20 cellular contexts compared by ENCODE assay signal in the genomic region with DNA sequence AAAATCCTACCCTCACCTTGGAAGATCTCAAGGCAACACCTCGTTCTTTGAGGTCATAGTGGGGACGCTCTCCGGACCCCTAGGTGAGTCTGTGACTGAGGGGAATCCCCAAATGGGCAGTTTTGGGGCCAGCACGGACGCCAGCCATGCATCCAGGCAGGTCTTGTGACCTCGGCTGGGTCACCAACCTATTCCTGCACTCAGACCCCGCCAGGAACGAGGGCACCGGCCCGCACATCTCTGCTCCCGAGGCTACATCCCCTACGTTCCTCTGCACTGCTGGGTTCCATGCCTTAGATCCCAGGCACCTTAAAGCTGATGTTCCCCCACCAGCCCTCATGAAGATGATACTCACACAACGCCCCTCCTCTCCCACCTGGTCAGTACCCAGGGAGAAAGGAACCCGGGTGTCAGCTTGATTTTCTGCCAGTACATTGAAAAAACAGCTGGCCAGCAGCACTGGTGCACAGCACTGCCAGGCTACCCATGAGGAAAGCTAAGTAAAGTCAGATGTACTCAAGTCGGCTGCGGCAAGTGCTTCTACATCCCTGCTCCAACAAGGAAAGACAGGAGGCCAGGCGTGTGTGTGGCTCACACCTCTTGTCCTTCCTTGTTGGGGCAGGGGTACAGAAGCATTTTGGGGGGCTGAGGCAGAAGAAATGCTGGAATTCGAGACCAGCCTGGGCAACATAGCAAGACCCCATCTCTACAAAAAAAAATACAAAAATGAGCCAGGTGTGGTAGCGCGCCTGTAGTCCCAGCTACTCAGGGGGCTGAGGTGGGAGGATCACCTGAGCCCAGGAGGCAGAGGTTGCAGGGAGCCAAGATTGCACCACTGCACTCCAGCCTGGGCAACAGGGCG.
"Had no signal": no experiment of that assay in that cellular context is flagged by ENCODE, and none has a peak within 500 bp of the region (broad histone marks: within the 10 kb centered on the region; RNA-seq: fewer than 3 reads in every experiment).

No MANE protein-coding gene starts in this region.

- H3K4me3 Mint-ChIP-seq: activated naive CD8-positive, alpha-beta T cell treated with anti-CD3 and anti-CD28 coated beads for 36 hours; central memory CD8-positive, alpha-beta T cell; memory B cell; nephron progenitor cell; stimulated activated effector memory CD8-positive, alpha-beta T cell treated with anti-CD3 and anti-CD28 coated beads, Interleukin-12 subunit alpha, Interleukin-12 subunit beta, amount 100 ng/mL, for 72 hours; stimulated activated naive CD8-positive, alpha-beta T cell treated with anti-CD3 and anti-CD28 coated beads, Interleukin-15, amount 100 ng/mL, for 72 hours; T-helper 2 cell treated with Interferon-gamma antibody and Interleukin-4, amounts not matched to agents 5 μg/mL and 100 μg/mL, for 36 hours had no signal

- ATAC-seq: gastrocnemius medialis; stimulated activated effector memory CD8-positive, alpha-beta T cell treated with anti-CD3 and anti-CD28 coated beads, Interleukin-12 subunit alpha, Interleukin-12 subunit beta, amount 100 ng/mL, for 72 hours had no signal

- H3K4me1 Mint-ChIP-seq: activated naive CD8-positive, alpha-beta T cell treated with anti-CD3 and anti-CD28 coated beads for 36 hours; central memory CD8-positive, alpha-beta T cell; memory B cell; stimulated activated naive CD8-positive, alpha-beta T cell treated with anti-CD3 and anti-CD28 coated beads, Interleukin-15, amount 100 ng/mL, for 72 hours had no signal

- H3K27ac ChIP-seq: gastrocnemius medialis, tibial nerve, uterus had no signal

- H3K36me3 Mint-ChIP-seq: activated naive CD8-positive, alpha-beta T cell treated with anti-CD3 and anti-CD28 coated beads for 36 hours; memory B cell had no signal

- H3K27ac Mint-ChIP-seq: activated naive CD8-positive, alpha-beta T cell treated with anti-CD3 and anti-CD28 coated beads for 36 hours; memory B cell; stimulated activated effector memory CD8-positive, alpha-beta T cell treated with anti-CD3 and anti-CD28 coated beads, Interleukin-12 subunit alpha, Interleukin-12 subunit beta, amount 100 ng/mL, for 72 hours; stimulated activated naive CD8-positive, alpha-beta T cell treated with anti-CD3 and anti-CD28 coated beads, Interleukin-15, amount 100 ng/mL, for 72 hours; T-helper 2 cell treated with Interferon-gamma antibody and Interleukin-4, amounts not matched to agents 5 μg/mL and 100 μg/mL, for 36 hours had no signal

- H3K4me3 ChIP-seq: dorsolateral prefrontal cortex, esophagus muscularis mucosa, gastrocnemius medialis, left ventricle myocardium inferior, tibial nerve, uterus had no signal

- H3K9me3 Mint-ChIP-seq: central memory CD8-positive, alpha-beta T cell; stimulated activated effector memory CD8-positive, alpha-beta T cell treated with anti-CD3 and anti-CD28 coated beads, Interleukin-12 subunit alpha, Interleukin-12 subunit beta, amount 100 ng/mL, for 72 hours; stimulated activated naive CD8-positive, alpha-beta T cell treated with anti-CD3 and anti-CD28 coated beads, Interleukin-15, amount 100 ng/mL, for 72 hours; T-helper 2 cell treated with Interferon-gamma antibody and Interleukin-4, amounts not matched to agents 5 μg/mL and 100 μg/mL, for 36 hours had no signal

- H3K4me1 ChIP-seq: gastrocnemius medialis, uterus had no signal

- DNase-seq: activated naive CD4-positive, alpha-beta T cell; activated naive CD8-positive, alpha-beta T cell treated with anti-CD3 and anti-CD28 coated beads for 36 hours; activated T-cell treated with anti-CD3 and anti-CD28 coated beads, Interleukin-2, amount 50 U/mL, for 1 hour; dorsolateral prefrontal cortex; gastrocnemius medialis; hippocampal formation; kidney glomerular epithelial cell; left ventricle myocardium inferior; nephron progenitor cell; occipital lobe; stimulated activated CD4-positive, alpha-beta T cell treated with anti-CD3 and anti-CD28 coated beads, Interleukin-2, amount 100 ng/mL, for 24 hours; stimulated activated naive CD8-positive, alpha-beta T cell treated with anti-CD3 and anti-CD28 coated beads, Interleukin-15, amount 100 ng/mL, for 72 hours; SW 1271; uterus had no signal

- H3K9me3 ChIP-seq: uterus had no signal

- H3K27me3 ChIP-seq: dorsolateral prefrontal cortex, esophagus muscularis mucosa, gastrocnemius medialis, tibial nerve, uterus had no signal

- H3K36me3 ChIP-seq: esophagus muscularis mucosa, gastrocnemius medialis, uterus had no signal
